In the genomic region with DNA sequence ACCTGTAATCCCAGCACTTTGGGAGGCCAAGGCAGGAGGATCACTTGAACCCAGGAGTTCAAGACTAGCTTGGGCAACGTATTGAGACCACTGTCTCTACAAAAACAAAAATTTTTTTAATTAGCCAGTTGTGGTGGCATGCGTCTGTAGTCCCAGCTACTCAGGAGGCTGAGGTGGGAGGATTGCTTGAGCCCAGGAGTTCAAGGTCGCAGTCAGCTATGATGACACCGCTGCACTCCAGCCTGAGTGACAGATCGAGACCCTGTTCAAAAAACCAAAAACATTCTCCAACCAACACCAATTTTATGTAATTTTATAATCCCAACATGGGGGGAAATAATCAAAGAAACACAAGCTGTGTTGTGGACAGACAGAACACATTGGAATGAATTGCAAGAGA, we compare ENCODE assay signal across 28 cellular contexts.
"Had no signal": no experiment of that assay in that cellular context is flagged by ENCODE, and none has a peak within 500 bp of the region (broad histone marks: within the 10 kb centered on the region; RNA-seq: fewer than 3 reads in every experiment).

No MANE protein-coding gene starts in this region.

- H3K27me3 ChIP-seq: colonic mucosa, dorsolateral prefrontal cortex, esophagus muscularis mucosa, gastroesophageal sphincter had no signal

- H3K36me3 ChIP-seq: colonic mucosa, esophagus muscularis mucosa, esophagus squamous epithelium, gastrocnemius medialis, gastroesophageal sphincter, heart left ventricle, heart right ventricle had no signal

- DNase-seq: colonic mucosa; cortex of kidney; dermis blood vessel endothelial cell; dorsolateral prefrontal cortex; effector CD4-positive, alpha-beta T cell; effector CD8-positive, alpha-beta T cell; effector memory CD4-positive, alpha-beta T cell; effector memory CD8-positive, alpha-beta T cell; endodermal cell; erythroblast; esophagus squamous epithelium; foreskin fibroblast; foreskin keratinocyte; foreskin melanocyte; gastrocnemius medialis; glutamatergic neuron; head of caudate nucleus; heart left ventricle; heart right ventricle had no signal

- H3K27ac ChIP-seq: colonic mucosa, coronary artery, epithelial cell of prostate, esophagus muscularis mucosa, esophagus squamous epithelium, foreskin keratinocyte, gastrocnemius medialis, gastroesophageal sphincter, heart left ventricle, heart right ventricle had no signal

- ATAC-seq: effector memory CD8-positive, alpha-beta T cell; esophagus mucosa; foreskin keratinocyte; gastrocnemius medialis; gastroesophageal sphincter; heart left ventricle; heart right ventricle had no signal

- FAIRE-seq: colon, endometrium, endothelial cell of umbilical vein, frontal cortex had no signal

- H3K9me3 ChIP-seq: colonic mucosa, esophagus muscularis mucosa, esophagus squamous epithelium, gastrocnemius medialis, gastroesophageal sphincter, heart left ventricle, heart right ventricle had no signal

- H3K4me1 ChIP-seq: colonic mucosa, foreskin keratinocyte, gastrocnemius medialis had no signal

- H3K4me3 ChIP-seq: colonic mucosa, coronary artery, dorsolateral prefrontal cortex, esophagus muscularis mucosa, esophagus squamous epithelium, gastrocnemius medialis, gastroesophageal sphincter, heart left ventricle, heart right ventricle had no signal
